ENCODE assay signal across 20 cellular contexts in the genomic region with DNA sequence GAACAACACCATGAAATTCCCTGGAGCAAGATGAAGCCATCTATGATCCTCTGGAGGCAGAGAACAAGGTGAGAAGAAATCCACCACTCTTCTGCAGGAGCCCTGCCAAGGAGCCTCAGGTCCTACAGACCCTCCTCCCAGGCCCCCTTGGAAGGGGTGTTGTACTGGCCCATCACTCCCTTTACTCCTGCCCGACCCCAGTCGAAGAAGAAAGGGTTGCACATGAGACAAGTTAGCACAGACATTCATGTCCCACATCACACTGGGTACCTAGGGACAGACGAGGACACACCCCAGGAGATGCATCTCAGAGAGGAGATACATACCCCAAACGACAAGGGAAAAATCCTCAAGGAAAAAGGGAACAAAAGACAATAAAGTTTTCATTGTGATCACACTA.
"Had no signal": no experiment of that assay in that cellular context is flagged by ENCODE, and none has a peak within 500 bp of the region (broad histone marks: within the 10 kb centered on the region; RNA-seq: fewer than 3 reads in every experiment).

No MANE protein-coding gene starts in this region.

- H3K4me1 Mint-ChIP-seq: IgD-negative memory B cell had no signal

- H3K4me3 ChIP-seq: K562 had no signal

- H3K36me3 Mint-ChIP-seq: IgD-negative memory B cell had no signal

- H3K27me3 Mint-ChIP-seq: IgD-negative memory B cell had no signal

- H3K9me3 ChIP-seq: SK-N-SH had no signal

- H3K4me3 Mint-ChIP-seq: IgD-negative memory B cell had no signal

- DNase-seq: Kasumi-1, MM.1S, NCI-H1092 treated with DMSO at 0.1 percent for 48 hours, NCI-H1436, NCI-H187, NCI-H2029, NCI-H2081 treated with DMSO at 0.1 percent for 48 hours, NCI-H2171, NCI-H226, NCI-H446, NCI-H510A, NCI-H524 treated with DMSO at 0.1 percent for 48 hours, NCI-H69, NCI-H774, RPMI8226, SHP77, SK-N-SH had no signal

- H3K27ac Mint-ChIP-seq: IgD-negative memory B cell had no signal

- H3K9me3 Mint-ChIP-seq: IgD-negative memory B cell had no signal

- H3K27ac ChIP-seq: KMS-11 had no signal
